1 cellular context compared by ENCODE assay signal in genomic region chr11:85918910-85919794, GRCh38.
TF ChIP-seq lines count a peak whose summit lies in the region.

No MANE protein-coding gene starts in this region.

TF ChIP-seq in HEK293, 187 proteins besides CTCF, POLR2A, EP300 and RAD21 (continued from another document):
- TF ChIP-seq SP7 (tag by site-specific recombination; IDR thresholded peaks at IDR 0.05) (peak; percentile 67), PRDM4 (tag by site-specific recombination; IDR thresholded peaks at IDR 0.05) (peak; percentile 89), TCF7L2 (IDR thresholded peaks at IDR 0.05; ENCODE audit: borderline replicate concordance, low read depth, low read length) (peak; percentile 83), ZBTB8A (tag by site-specific recombination; IDR thresholded peaks at IDR 0.05) (peak; percentile 34; the same call in 1 of the 2 replicates), ZNF843 (tag by site-specific recombination; IDR thresholded peaks at IDR 0.05) (peak; percentile 81), ZFP41 (tag by site-specific recombination; IDR thresholded peaks at IDR 0.05; ENCODE audit: borderline replicate concordance) (no peak), ZIC2 (tag by site-specific recombination; IDR thresholded peaks at IDR 0.05) (peak; percentile 82), FEZF1 (tag by site-specific recombination; IDR thresholded peaks at IDR 0.05) (peak; percentile 89), BCL6B (tag by site-specific recombination; IDR thresholded peaks at IDR 0.05) (no peak), HOXC10 (CRISPR knock-in tag; IDR thresholded peaks at IDR 0.05) (no peak), ZNF211 (tag by site-specific recombination; IDR thresholded peaks at IDR 0.05; ENCODE audit: low read depth) (no peak), PRDM1 (tag by site-specific recombination; IDR thresholded peaks at IDR 0.05) (no peak), TRIM28 (IDR thresholded peaks at IDR 0.05; ENCODE audit: borderline replicate concordance, low read length) (peak; percentile 63; the same call in 1 of the 2 replicates)
- TF ChIP-seq, protein P1, sequence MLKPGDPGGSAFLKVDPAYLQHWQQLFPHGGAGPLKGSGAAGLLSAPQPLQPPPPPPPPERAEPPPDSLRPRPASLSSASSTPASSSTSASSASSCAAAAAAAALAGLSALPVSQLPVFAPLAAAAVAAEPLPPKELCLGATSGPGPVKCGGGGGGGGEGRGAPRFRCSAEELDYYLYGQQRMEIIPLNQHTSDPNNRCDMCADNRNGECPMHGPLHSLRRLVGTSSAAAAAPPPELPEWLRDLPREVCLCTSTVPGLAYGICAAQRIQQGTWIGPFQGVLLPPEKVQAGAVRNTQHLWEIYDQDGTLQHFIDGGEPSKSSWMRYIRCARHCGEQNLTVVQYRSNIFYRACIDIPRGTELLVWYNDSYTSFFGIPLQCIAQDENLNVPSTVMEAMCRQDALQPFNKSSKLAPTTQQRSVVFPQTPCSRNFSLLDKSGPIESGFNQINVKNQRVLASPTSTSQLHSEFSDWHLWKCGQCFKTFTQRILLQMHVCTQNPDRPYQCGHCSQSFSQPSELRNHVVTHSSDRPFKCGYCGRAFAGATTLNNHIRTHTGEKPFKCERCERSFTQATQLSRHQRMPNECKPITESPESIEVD (tag by site-specific recombination; IDR thresholded peaks at IDR 0.05), result peak; percentile 92
